8 cellular contexts compared by ENCODE assay signal in the genomic region with DNA sequence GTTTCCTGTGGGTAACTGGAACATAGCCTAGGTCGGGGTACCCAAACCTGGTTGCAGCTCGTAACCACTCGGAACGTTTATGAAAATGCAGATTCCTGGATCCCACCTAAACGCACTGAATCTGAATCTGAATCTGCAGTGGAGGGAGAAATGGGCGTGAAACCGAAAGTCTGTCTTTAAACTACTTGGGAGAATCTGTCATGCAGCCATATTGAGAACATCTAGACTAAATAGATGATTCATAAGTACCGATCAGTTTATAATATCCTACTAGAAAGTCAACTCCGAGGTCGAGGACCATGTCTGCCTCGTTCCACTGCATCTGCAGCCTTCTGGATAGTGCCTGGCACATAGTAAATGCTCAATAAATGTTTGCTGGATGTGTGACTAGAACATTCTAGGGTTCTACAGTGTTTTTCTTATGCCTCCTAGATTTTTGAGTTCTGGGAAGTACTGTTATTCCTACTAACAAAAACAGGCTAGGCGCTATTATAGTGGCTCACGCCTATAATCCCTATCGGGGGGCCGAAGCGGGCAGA. TPM values are rescaled to one million over a fixed set of nuclear protein-coding genes. Genes with fewer than 3 reads are reported as not detected.
DNase-seq lines count a peak whose midpoint lies in the region; ATAC-seq, FAIRE-seq and TF ChIP-seq lines count a peak whose summit lies in the region.

No MANE protein-coding gene starts in this region.

- 27% methylated on average over 16 of the region's 16 CpGs for WGBS in right cardiac atrium

- H3K36me3 Mint-ChIP-seq in activated CD8-positive, alpha-beta memory T cell treated with anti-CD3 and anti-CD28 coated beads, Interleukin-2, amount 10 ng/mL, durations not matched to agents 7 days and 5 days, result peaks cover 6% of the 10 kb centered on the region
- H3K36me3 Mint-ChIP-seq in stimulated activated effector memory CD8-positive, alpha-beta T cell treated with anti-CD3 and anti-CD28 coated beads, Interleukin-12 subunit alpha, Interleukin-12 subunit beta, amount 100 ng/mL, for 72 hours, result peaks cover 65% of the 10 kb centered on the region

- ATAC-seq in activated CD8-positive, alpha-beta memory T cell treated with anti-CD3 and anti-CD28 coated beads, Interleukin-2, amount 10 ng/mL, durations not matched to agents 7 days and 5 days, result peak; percentile 5
- no peak for ATAC-seq in right cardiac atrium
- peak; percentile 43 for ATAC-seq in stimulated activated effector memory CD8-positive, alpha-beta T cell treated with anti-CD3 and anti-CD28 coated beads, Interleukin-12 subunit alpha, Interleukin-12 subunit beta, amount 100 ng/mL, for 72 hours

- peaks cover 29% of the 10 kb centered on the region for H3K4me1 Mint-ChIP-seq in activated CD8-positive, alpha-beta memory T cell treated with anti-CD3 and anti-CD28 coated beads, Interleukin-2, amount 10 ng/mL, durations not matched to agents 7 days and 5 days
- peaks cover 6% of the 10 kb centered on the region for H3K4me1 Mint-ChIP-seq in stimulated activated effector memory CD8-positive, alpha-beta T cell treated with anti-CD3 and anti-CD28 coated beads, Interleukin-12 subunit alpha, Interleukin-12 subunit beta, amount 100 ng/mL, for 72 hours

- H3K4me3 ChIP-seq in WI38 (ENCODE audit: low read depth, low read length), result peak overlapping the region; percentile 96
- peak overlapping the region; percentile 73 for H3K4me3 ChIP-seq in right cardiac atrium (ENCODE audit: low read length)

- H3K27ac ChIP-seq in right cardiac atrium (ENCODE audit: low read length), result peak overlapping the region; percentile 98

- peak overlapping the region; percentile 92 for H3K4me3 Mint-ChIP-seq in activated CD8-positive, alpha-beta memory T cell treated with anti-CD3 and anti-CD28 coated beads, Interleukin-2, amount 10 ng/mL, durations not matched to agents 7 days and 5 days
- H3K4me3 Mint-ChIP-seq in stimulated activated effector memory CD8-positive, alpha-beta T cell treated with anti-CD3 and anti-CD28 coated beads, Interleukin-12 subunit alpha, Interleukin-12 subunit beta, amount 100 ng/mL, for 72 hours, result peak overlapping the region; percentile 83

- CTCF ChIA-PET in activated CD8-positive, alpha-beta memory T cell treated with anti-CD3 and anti-CD28 coated beads, Interleukin-2, amount 10 ng/mL, durations not matched to agents 7 days and 5 days (lab: Charles Lee), result interaction anchor here (3.9 to 5.3 kb wide), 2 partner anchors 18 to 28 kb away, joined by 10 to 22 read pairs; no protein-coding TSS in a partner anchor

- DNase-seq in activated CD8-positive, alpha-beta memory T cell treated with anti-CD3 and anti-CD28 coated beads, Interleukin-2, amount 10 ng/mL, durations not matched to agents 7 days and 5 days, result no peak
- no peak for DNase-seq in activated CD8-positive, alpha-beta memory T cell treated with anti-CD3 and anti-CD28 coated beads for 24 hours
- DNase-seq in right cardiac atrium (no peak), GM19239 (ENCODE audit: insufficient read length, low spot score) (no peak), SHP77 (lab: John Stamatoyannopoulos, UW) (no peak), NCI-H2081 treated with DMSO at 0.1 percent for 48 hours (lab: John Stamatoyannopoulos, UW) (no peak)
- no peak for DNase-seq in stimulated activated effector memory CD8-positive, alpha-beta T cell treated with anti-CD3 and anti-CD28 coated beads, Interleukin-12 subunit alpha, Interleukin-12 subunit beta, amount 100 ng/mL, for 72 hours (ENCODE audit: low spot score in 2 of 2)

- peaks cover 6% of the 10 kb centered on the region for H3K4me1 ChIP-seq in right cardiac atrium (ENCODE audit: control insufficient read depth, insufficient read depth, low read length)

- no peak for FAIRE-seq in GM19239 (lab: Jason Lieb, UNC)

- TF ChIP-seq CTCF in WI38 (IDR thresholded peaks at IDR 0.05; ENCODE audit: low read depth, low read length), result no peak

- intact Hi-C loops in right cardiac atrium (cut with DNase I), result no loop called here

- no peaks in the 10 kb centered on the region for H3K27me3 Mint-ChIP-seq in activated CD8-positive, alpha-beta memory T cell treated with anti-CD3 and anti-CD28 coated beads, Interleukin-2, amount 10 ng/mL, durations not matched to agents 7 days and 5 days

- no peaks in the 10 kb centered on the region for H3K9me3 ChIP-seq in right cardiac atrium (ENCODE audit: control insufficient read depth, low read length)

- H3K27ac Mint-ChIP-seq in activated CD8-positive, alpha-beta memory T cell treated with anti-CD3 and anti-CD28 coated beads, Interleukin-2, amount 10 ng/mL, durations not matched to agents 7 days and 5 days, result peak overlapping the region; percentile 79
- H3K27ac Mint-ChIP-seq in stimulated activated effector memory CD8-positive, alpha-beta T cell treated with anti-CD3 and anti-CD28 coated beads, Interleukin-12 subunit alpha, Interleukin-12 subunit beta, amount 100 ng/mL, for 72 hours, result peak overlapping the region; percentile 96

- no peaks in the 10 kb centered on the region for H3K9me3 Mint-ChIP-seq in activated CD8-positive, alpha-beta memory T cell treated with anti-CD3 and anti-CD28 coated beads, Interleukin-2, amount 10 ng/mL, durations not matched to agents 7 days and 5 days (ENCODE audit: low read depth)
- no peaks in the 10 kb centered on the region for H3K9me3 Mint-ChIP-seq in stimulated activated effector memory CD8-positive, alpha-beta T cell treated with anti-CD3 and anti-CD28 coated beads, Interleukin-12 subunit alpha, Interleukin-12 subunit beta, amount 100 ng/mL, for 72 hours

- H3K27me3 ChIP-seq in right cardiac atrium (ENCODE audit: control insufficient read depth, insufficient read depth), result no peaks in the 10 kb centered on the region

RNA-seq across cellular contexts. Expression of a gene that starts 0.6 kb away (rescaled TPM):
- 10 to 100 TPM; 29.8 to 41.1 TPM for total RNA-seq in activated CD8-positive, alpha-beta memory T cell treated with anti-CD3 and anti-CD28 coated beads, Interleukin-2, amount 10 ng/mL, durations not matched to agents 7 days and 5 days
- 10 to 100 TPM; 26.5 to 28.9 (median 27.6) TPM for total RNA-seq in right cardiac atrium
- polyA plus RNA-seq in right cardiac atrium, result 41.8 TPM

RNA-seq across cellular contexts. Expression of a gene that starts 1.0 kb away (rescaled TPM):
- total RNA-seq in activated CD8-positive, alpha-beta memory T cell treated with anti-CD3 and anti-CD28 coated beads, Interleukin-2, amount 10 ng/mL, durations not matched to agents 7 days and 5 days, result 10 to 100 TPM; 22.3 to 34.2 TPM
- total RNA-seq in right cardiac atrium, result 10 to 100 TPM; 19.9 to 29.0 (median 25.9) TPM
- 24.6 TPM for polyA plus RNA-seq in right cardiac atrium

RNA-seq across cellular contexts. Expression of a gene that starts 17.1 kb away (rescaled TPM):
- total RNA-seq in activated CD8-positive, alpha-beta memory T cell treated with anti-CD3 and anti-CD28 coated beads, Interleukin-2, amount 10 ng/mL, durations not matched to agents 7 days and 5 days, result 10 to 100 TPM; 19.3 to 26.1 TPM
- 10 to 100 TPM; 14.7 to 20.4 (median 18.4) TPM for total RNA-seq in right cardiac atrium
- polyA plus RNA-seq in right cardiac atrium, result 21.7 TPM

RNA-seq across cellular contexts. Expression of a gene that starts 47.2 kb away (rescaled TPM):
- 10 to 100 TPM; 11.8 to 12.1 TPM for total RNA-seq in activated CD8-positive, alpha-beta memory T cell treated with anti-CD3 and anti-CD28 coated beads, Interleukin-2, amount 10 ng/mL, durations not matched to agents 7 days and 5 days
- total RNA-seq in right cardiac atrium, result 10 to 100 TPM; 18.7 to 22.3 (median 20.5) TPM
- 33.7 TPM for polyA plus RNA-seq in right cardiac atrium

RNA-seq across cellular contexts. Expression of a gene that starts 47.5 kb away (rescaled TPM):
- total RNA-seq in activated CD8-positive, alpha-beta memory T cell treated with anti-CD3 and anti-CD28 coated beads, Interleukin-2, amount 10 ng/mL, durations not matched to agents 7 days and 5 days, result 10 to 100 TPM; 47.6 to 57.2 TPM
- 100 to 1,000 TPM in 2 of 4 donors, 10 to 100 TPM in 2; 85.6 to 124 (median 101) TPM for total RNA-seq in right cardiac atrium
- 84.2 TPM for polyA plus RNA-seq in right cardiac atrium

Comparison
In these comparisons a context has a peak if more than half of its experiments do, and no peak if none do; other contexts are left out.
1. ATAC-seq: peak in activated CD8-positive, alpha-beta memory T cell treated with anti-CD3 and anti-CD28 coated beads, Interleukin-2, amount 10 ng/mL, durations not matched to agents 7 days and 5 days (single experiment) and stimulated activated effector memory CD8-positive, alpha-beta T cell treated with anti-CD3 and anti-CD28 coated beads, Interleukin-12 subunit alpha, Interleukin-12 subunit beta, amount 100 ng/mL, for 72 hours (single experiment); none in right cardiac atrium (0 of 2).